Comparison of ENCODE assay signal across 8 cellular contexts in the genomic region with DNA sequence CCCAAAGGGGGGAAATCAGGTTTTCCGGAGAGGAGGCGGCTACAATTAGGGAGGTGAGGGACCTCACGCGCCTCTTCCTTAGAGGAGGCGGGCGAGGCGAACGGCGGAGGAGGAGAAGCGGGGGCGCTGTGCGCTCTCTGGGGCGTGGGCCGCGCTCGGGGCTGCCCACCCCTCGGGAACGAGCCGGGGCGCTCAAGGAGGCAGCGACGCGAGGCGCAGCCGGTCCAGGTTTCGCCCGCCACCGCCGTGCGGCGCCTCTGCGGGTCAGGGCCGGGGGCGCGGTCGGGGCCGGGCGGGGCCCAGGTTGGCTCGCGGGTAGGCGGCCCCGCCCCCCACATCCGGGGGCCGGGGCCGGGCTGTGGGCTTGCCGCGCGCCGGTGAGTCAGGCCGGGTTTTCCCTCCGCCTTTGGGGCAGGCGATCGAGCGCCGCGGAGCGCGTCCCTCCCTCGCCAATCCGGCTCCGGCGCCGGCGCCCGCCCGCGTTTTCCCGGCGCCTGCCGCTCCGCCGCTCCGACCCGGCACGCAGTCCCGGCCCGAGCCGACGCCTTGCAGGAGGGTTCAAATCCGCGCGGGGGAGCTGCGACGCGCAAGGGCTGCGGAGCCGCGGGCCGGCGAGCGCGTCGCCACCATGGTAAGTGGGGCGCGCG. TPM values are rescaled to one million over a fixed set of nuclear protein-coding genes. Genes with fewer than 3 reads are reported as not detected.
DNase-seq lines count a peak whose midpoint lies in the region; ATAC-seq and TF ChIP-seq lines count a peak whose summit lies in the region.

A gene with protein sequence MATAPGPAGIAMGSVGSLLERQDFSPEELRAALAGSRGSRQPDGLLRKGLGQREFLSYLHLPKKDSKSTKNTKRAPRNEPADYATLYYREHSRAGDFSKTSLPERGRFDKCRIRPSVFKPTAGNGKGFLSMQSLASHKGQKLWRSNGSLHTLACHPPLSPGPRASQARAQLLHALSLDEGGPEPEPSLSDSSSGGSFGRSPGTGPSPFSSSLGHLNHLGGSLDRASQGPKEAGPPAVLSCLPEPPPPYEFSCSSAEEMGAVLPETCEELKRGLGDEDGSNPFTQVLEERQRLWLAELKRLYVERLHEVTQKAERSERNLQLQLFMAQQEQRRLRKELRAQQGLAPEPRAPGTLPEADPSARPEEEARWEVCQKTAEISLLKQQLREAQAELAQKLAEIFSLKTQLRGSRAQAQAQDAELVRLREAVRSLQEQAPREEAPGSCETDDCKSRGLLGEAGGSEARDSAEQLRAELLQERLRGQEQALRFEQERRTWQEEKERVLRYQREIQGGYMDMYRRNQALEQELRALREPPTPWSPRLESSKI (plus strand): TSS at position 392 of the 647 bp plus-strand sequence. CDS start 6,052 bp downstream, outside the sequence.

- TF ChIP-seq CTCF in retinal pigment epithelial cell (conservative IDR thresholded peaks at IDR 0.05; ENCODE audit: low read depth, low read length), result no peak

- peak within 1 kb of the TSS; percentile 32 for H3K4me3 ChIP-seq in retinal pigment epithelial cell (ENCODE audit: low read length)

- DNase-seq in AG20443 (ENCODE audit: low spot score) (peak; percentile 86), glomerular visceral epithelial cell (ENCODE audit: extremely low spot score) (peak; percentile 85), retinal pigment epithelial cell (ENCODE audit: low read depth) (no peak), GOT3 (lab: John Stamatoyannopoulos, UW) (no peak)
- DNase-seq in activated effector memory CD4-positive, alpha-beta T cell treated with anti-CD3 and anti-CD28 coated beads, Interleukin-2, amount 50 U/mL, for 16 hours, result peak; percentile 94

- ATAC-seq in GM18870 (IDR thresholded peaks at IDR 0.05; ENCODE audit: unreplicated experiment) (peak; percentile 33), HG03159 (IDR thresholded peaks at IDR 0.05; ENCODE audit: unreplicated experiment) (peak; percentile 69)

TF ChIP-seq in PFSK-1, 5 proteins besides CTCF, POLR2A, EP300 and RAD21:
- TF ChIP-seq, protein P1, sequence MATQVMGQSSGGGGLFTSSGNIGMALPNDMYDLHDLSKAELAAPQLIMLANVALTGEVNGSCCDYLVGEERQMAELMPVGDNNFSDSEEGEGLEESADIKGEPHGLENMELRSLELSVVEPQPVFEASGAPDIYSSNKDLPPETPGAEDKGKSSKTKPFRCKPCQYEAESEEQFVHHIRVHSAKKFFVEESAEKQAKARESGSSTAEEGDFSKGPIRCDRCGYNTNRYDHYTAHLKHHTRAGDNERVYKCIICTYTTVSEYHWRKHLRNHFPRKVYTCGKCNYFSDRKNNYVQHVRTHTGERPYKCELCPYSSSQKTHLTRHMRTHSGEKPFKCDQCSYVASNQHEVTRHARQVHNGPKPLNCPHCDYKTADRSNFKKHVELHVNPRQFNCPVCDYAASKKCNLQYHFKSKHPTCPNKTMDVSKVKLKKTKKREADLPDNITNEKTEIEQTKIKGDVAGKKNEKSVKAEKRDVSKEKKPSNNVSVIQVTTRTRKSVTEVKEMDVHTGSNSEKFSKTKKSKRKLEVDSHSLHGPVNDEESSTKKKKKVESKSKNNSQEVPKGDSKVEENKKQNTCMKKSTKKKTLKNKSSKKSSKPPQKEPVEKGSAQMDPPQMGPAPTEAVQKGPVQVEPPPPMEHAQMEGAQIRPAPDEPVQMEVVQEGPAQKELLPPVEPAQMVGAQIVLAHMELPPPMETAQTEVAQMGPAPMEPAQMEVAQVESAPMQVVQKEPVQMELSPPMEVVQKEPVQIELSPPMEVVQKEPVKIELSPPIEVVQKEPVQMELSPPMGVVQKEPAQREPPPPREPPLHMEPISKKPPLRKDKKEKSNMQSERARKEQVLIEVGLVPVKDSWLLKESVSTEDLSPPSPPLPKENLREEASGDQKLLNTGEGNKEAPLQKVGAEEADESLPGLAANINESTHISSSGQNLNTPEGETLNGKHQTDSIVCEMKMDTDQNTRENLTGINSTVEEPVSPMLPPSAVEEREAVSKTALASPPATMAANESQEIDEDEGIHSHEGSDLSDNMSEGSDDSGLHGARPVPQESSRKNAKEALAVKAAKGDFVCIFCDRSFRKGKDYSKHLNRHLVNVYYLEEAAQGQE (IDR thresholded peaks at IDR 0.05; ENCODE audit: insufficient read depth in 1 of 2, low read depth in 2 of 2, low read length in 2 of 2), result no peak
- TF ChIP-seq FOXP2 (optimal IDR thresholded peaks at IDR 0.05; ENCODE audit: borderline replicate concordance, extremely low read depth, extremely low read length, insufficient read depth) (peak; percentile 28), TAF1 (IDR thresholded peaks at IDR 0.05; ENCODE audit: borderline replicate concordance, insufficient read depth, low read length) (no peak), POLR2AphosphoS5 (IDR thresholded peaks at IDR 0.05; ENCODE audit: low read depth, low read length) (no peak), SIN3A (IDR thresholded peaks at IDR 0.05; ENCODE audit: borderline replicate concordance, insufficient read depth, low read length) (no peak)
TF ChIP-seq in PFSK-1: peak in this region for 1.

RNA-seq across cellular contexts. Expression of the gene that starts here (rescaled TPM):
- 1.0 TPM for polyA plus RNA-seq in PFSK-1 (2012; ENCODE audit: insufficient read length, low read depth)

Comparison
In these comparisons a context has a peak if more than half of its experiments do, and no peak if none do; other contexts are left out.
1. DNase-seq: peak in AG20443 (single experiment), activated effector memory CD4-positive, alpha-beta T cell treated with anti-CD3 and anti-CD28 coated beads, Interleukin-2, amount 50 U/mL, for 16 hours (single experiment) and glomerular visceral epithelial cell (single experiment); none in retinal pigment epithelial cell (single experiment) and GOT3 (single experiment).